In the genomic region with DNA sequence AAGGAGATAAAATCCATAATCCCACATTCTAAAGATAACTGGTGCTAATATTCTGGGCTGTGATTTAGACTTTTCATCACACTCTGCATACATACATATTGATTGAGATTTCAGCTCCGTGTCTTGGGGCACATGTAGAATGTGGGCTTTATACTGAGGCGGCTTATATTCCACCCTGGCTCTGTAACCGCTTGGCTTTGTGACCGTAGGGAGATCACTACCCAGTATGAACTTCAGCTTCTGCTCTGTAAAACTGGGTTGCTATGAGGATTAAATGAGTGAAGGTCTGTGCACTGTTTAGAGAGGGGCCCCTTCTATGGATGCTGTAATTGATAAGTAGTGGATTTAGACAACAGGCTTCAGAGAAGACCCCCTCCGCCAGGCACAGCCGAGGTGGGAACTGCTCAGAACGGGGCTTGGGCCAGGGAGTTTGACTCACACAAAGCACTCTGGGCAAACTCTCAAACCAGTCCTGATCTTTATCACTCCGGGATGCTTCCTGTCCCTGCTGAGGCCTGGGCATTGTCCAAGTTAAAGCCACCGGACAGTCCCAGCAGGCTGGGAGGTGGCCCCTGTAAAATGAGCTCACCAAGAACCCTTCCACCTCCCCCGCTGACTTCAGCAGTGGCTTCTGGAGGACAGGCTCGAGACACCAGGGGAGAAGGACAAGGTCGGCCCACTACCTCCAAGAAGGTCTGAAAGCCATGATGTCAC, we compare ENCODE assay signal across 1 cellular context.
TF ChIP-seq lines count a peak whose summit lies in the region.

No MANE protein-coding gene starts in this region.

TF ChIP-seq in HepG2, 621 proteins besides CTCF, POLR2A, EP300 and RAD21 (continued from another document and continues in another):
- TF ChIP-seq ZNF432 (CRISPR knock-in tag; IDR thresholded peaks at IDR 0.05; ENCODE audit: borderline replicate concordance) (no peak), ZBTB21 (CRISPR knock-in tag; IDR thresholded peaks at IDR 0.05) (no peak), DPF2 (CRISPR knock-in tag; IDR thresholded peaks at IDR 0.05; ENCODE audit: borderline replicate concordance, low read depth) (no peak), ZFX (CRISPR knock-in tag; IDR thresholded peaks at IDR 0.05; ENCODE audit: low read depth) (peak; percentile 38; the same call in 1 of the 2 replicates), MAFK (conservative IDR thresholded peaks at IDR 0.05 in 1 of 2, IDR thresholded peaks at IDR 0.05 in 1 of 2; ENCODE audit: low read length in 2 of 2) (no peak), ZNF468 (CRISPR knock-in tag; IDR thresholded peaks at IDR 0.05) (no peak), TP53 (CRISPR knock-in tag; conservative IDR thresholded peaks at IDR 0.05) (no peak), MLLT10 (CRISPR knock-in tag; IDR thresholded peaks at IDR 0.05) (no peak), MYNN (CRISPR knock-in tag; IDR thresholded peaks at IDR 0.05; ENCODE audit: low read depth) (no peak), ZBTB7B (CRISPR knock-in tag; IDR thresholded peaks at IDR 0.05) (0 out of 2 replicates have a peak, but pooled peaks have one; percentile 19), ZNF225 (CRISPR knock-in tag; IDR thresholded peaks at IDR 0.05) (no peak), ZMYM3 (CRISPR knock-in tag; IDR thresholded peaks at IDR 0.05) (0 out of 2 replicates have a peak, but pooled peaks have one; percentile 19), ZNF44 (CRISPR knock-in tag; IDR thresholded peaks at IDR 0.05) (no peak), CREB1 (IDR thresholded peaks at IDR 0.05) (no peak), CREB1 (CRISPR knock-in tag; IDR thresholded peaks at IDR 0.05) (no peak), SRF (IDR thresholded peaks at IDR 0.05; ENCODE audit: low read depth, low read length) (no peak), ZMAT3 (CRISPR knock-in tag; conservative IDR thresholded peaks at IDR 0.05) (no peak), ZNF713 (CRISPR knock-in tag; IDR thresholded peaks at IDR 0.05) (no peak), ARID4A (CRISPR knock-in tag; IDR thresholded peaks at IDR 0.05; ENCODE audit: borderline replicate concordance) (no peak), MYC (CRISPR knock-in tag; IDR thresholded peaks at IDR 0.05; ENCODE audit: borderline replicate concordance) (0 out of 2 replicates have a peak, but pooled peaks have one; percentile 20), EEA1 (CRISPR knock-in tag; IDR thresholded peaks at IDR 0.05; ENCODE audit: borderline replicate concordance) (no peak), MAZ (IDR thresholded peaks at IDR 0.05; ENCODE audit: borderline replicate concordance, low read depth, low read length) (no peak), MAZ (CRISPR knock-in tag; IDR thresholded peaks at IDR 0.05; ENCODE audit: low read depth) (no peak), ZNF740 (CRISPR knock-in tag; IDR thresholded peaks at IDR 0.05) (no peak), ZNF607 (CRISPR knock-in tag; IDR thresholded peaks at IDR 0.05; ENCODE audit: borderline replicate concordance) (no peak), SOX13 (IDR thresholded peaks at IDR 0.05) (no peak), SOX13 (CRISPR knock-in tag; conservative IDR thresholded peaks at IDR 0.05 in 1 of 2, IDR thresholded peaks at IDR 0.05 in 1 of 2) (0 out of 4 replicates have a peak, but pooled peaks of 1 of the 2 experiments have one; percentile 12), ZSCAN31 (CRISPR knock-in tag; IDR thresholded peaks at IDR 0.05; ENCODE audit: low read depth) (no peak), ZNF264 (CRISPR knock-in tag; IDR thresholded peaks at IDR 0.05) (peak; percentile 72), ZNF331 (CRISPR knock-in tag; IDR thresholded peaks at IDR 0.05) (0 out of 2 replicates have a peak, but pooled peaks have one; percentile 33), KMT2B (CRISPR knock-in tag; IDR thresholded peaks at IDR 0.05) (no peak), HCFC1 (IDR thresholded peaks at IDR 0.05; ENCODE audit: low read depth, low read length) (no peak), CREM (IDR thresholded peaks at IDR 0.05) (no peak), CREM (CRISPR knock-in tag; IDR thresholded peaks at IDR 0.05) (no peak), ZSCAN30 (CRISPR knock-in tag; IDR thresholded peaks at IDR 0.05) (no peak), PLRG1 (conservative IDR thresholded peaks at IDR 0.05) (no peak)
- TF ChIP-seq, protein P1, sequence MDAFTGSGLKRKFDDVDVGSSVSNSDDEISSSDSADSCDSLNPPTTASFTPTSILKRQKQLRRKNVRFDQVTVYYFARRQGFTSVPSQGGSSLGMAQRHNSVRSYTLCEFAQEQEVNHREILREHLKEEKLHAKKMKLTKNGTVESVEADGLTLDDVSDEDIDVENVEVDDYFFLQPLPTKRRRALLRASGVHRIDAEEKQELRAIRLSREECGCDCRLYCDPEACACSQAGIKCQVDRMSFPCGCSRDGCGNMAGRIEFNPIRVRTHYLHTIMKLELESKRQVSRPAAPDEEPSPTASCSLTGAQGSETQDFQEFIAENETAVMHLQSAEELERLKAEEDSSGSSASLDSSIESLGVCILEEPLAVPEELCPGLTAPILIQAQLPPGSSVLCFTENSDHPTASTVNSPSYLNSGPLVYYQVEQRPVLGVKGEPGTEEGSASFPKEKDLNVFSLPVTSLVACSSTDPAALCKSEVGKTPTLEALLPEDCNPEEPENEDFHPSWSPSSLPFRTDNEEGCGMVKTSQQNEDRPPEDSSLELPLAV (CRISPR knock-in tag; conservative IDR thresholded peaks at IDR 0.05; ENCODE audit: low read depth) = no peak
- TF ChIP-seq, protein P2, sequence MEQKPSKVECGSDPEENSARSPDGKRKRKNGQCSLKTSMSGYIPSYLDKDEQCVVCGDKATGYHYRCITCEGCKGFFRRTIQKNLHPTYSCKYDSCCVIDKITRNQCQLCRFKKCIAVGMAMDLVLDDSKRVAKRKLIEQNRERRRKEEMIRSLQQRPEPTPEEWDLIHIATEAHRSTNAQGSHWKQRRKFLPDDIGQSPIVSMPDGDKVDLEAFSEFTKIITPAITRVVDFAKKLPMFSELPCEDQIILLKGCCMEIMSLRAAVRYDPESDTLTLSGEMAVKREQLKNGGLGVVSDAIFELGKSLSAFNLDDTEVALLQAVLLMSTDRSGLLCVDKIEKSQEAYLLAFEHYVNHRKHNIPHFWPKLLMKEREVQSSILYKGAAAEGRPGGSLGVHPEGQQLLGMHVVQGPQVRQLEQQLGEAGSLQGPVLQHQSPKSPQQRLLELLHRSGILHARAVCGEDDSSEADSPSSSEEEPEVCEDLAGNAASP (CRISPR knock-in tag; IDR thresholded peaks at IDR 0.05; ENCODE audit: borderline replicate concordance) = 0 out of 2 replicates have a peak, but pooled peaks have one; percentile 11
- TF ChIP-seq, protein P3, sequence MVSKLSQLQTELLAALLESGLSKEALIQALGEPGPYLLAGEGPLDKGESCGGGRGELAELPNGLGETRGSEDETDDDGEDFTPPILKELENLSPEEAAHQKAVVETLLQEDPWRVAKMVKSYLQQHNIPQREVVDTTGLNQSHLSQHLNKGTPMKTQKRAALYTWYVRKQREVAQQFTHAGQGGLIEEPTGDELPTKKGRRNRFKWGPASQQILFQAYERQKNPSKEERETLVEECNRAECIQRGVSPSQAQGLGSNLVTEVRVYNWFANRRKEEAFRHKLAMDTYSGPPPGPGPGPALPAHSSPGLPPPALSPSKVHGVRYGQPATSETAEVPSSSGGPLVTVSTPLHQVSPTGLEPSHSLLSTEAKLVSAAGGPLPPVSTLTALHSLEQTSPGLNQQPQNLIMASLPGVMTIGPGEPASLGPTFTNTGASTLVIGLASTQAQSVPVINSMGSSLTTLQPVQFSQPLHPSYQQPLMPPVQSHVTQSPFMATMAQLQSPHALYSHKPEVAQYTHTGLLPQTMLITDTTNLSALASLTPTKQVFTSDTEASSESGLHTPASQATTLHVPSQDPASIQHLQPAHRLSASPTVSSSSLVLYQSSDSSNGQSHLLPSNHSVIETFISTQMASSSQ (IDR thresholded peaks at IDR 0.05; ENCODE audit: low read depth) = no peak
- TF ChIP-seq, protein P3 (CRISPR knock-in tag; IDR thresholded peaks at IDR 0.05; ENCODE audit: borderline replicate concordance) = no peak
- TF ChIP-seq, protein P4, sequence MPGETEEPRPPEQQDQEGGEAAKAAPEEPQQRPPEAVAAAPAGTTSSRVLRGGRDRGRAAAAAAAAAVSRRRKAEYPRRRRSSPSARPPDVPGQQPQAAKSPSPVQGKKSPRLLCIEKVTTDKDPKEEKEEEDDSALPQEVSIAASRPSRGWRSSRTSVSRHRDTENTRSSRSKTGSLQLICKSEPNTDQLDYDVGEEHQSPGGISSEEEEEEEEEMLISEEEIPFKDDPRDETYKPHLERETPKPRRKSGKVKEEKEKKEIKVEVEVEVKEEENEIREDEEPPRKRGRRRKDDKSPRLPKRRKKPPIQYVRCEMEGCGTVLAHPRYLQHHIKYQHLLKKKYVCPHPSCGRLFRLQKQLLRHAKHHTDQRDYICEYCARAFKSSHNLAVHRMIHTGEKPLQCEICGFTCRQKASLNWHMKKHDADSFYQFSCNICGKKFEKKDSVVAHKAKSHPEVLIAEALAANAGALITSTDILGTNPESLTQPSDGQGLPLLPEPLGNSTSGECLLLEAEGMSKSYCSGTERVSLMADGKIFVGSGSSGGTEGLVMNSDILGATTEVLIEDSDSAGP (CRISPR knock-in tag; IDR thresholded peaks at IDR 0.05; ENCODE audit: borderline replicate concordance) = peak; percentile 43; the same call in 1 of the 2 replicates
- TF ChIP-seq, protein P5, sequence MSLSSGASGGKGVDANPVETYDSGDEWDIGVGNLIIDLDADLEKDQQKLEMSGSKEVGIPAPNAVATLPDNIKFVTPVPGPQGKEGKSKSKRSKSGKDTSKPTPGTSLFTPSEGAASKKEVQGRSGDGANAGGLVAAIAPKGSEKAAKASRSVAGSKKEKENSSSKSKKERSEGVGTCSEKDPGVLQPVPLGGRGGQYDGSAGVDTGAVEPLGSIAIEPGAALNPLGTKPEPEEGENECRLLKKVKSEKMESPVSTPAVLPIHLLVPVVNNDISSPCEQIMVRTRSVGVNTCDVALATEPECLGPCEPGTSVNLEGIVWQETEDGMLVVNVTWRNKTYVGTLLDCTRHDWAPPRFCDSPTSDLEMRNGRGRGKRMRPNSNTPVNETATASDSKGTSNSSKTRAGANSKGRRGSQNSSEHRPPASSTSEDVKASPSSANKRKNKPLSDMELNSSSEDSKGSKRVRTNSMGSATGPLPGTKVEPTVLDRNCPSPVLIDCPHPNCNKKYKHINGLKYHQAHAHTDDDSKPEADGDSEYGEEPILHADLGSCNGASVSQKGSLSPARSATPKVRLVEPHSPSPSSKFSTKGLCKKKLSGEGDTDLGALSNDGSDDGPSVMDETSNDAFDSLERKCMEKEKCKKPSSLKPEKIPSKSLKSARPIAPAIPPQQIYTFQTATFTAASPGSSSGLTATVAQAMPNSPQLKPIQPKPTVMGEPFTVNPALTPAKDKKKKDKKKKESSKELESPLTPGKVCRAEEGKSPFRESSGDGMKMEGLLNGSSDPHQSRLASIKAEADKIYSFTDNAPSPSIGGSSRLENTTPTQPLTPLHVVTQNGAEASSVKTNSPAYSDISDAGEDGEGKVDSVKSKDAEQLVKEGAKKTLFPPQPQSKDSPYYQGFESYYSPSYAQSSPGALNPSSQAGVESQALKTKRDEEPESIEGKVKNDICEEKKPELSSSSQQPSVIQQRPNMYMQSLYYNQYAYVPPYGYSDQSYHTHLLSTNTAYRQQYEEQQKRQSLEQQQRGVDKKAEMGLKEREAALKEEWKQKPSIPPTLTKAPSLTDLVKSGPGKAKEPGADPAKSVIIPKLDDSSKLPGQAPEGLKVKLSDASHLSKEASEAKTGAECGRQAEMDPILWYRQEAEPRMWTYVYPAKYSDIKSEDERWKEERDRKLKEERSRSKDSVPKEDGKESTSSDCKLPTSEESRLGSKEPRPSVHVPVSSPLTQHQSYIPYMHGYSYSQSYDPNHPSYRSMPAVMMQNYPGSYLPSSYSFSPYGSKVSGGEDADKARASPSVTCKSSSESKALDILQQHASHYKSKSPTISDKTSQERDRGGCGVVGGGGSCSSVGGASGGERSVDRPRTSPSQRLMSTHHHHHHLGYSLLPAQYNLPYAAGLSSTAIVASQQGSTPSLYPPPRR (CRISPR knock-in tag; IDR thresholded peaks at IDR 0.05; ENCODE audit: borderline replicate concordance) = no peak
